In the genomic region with DNA sequence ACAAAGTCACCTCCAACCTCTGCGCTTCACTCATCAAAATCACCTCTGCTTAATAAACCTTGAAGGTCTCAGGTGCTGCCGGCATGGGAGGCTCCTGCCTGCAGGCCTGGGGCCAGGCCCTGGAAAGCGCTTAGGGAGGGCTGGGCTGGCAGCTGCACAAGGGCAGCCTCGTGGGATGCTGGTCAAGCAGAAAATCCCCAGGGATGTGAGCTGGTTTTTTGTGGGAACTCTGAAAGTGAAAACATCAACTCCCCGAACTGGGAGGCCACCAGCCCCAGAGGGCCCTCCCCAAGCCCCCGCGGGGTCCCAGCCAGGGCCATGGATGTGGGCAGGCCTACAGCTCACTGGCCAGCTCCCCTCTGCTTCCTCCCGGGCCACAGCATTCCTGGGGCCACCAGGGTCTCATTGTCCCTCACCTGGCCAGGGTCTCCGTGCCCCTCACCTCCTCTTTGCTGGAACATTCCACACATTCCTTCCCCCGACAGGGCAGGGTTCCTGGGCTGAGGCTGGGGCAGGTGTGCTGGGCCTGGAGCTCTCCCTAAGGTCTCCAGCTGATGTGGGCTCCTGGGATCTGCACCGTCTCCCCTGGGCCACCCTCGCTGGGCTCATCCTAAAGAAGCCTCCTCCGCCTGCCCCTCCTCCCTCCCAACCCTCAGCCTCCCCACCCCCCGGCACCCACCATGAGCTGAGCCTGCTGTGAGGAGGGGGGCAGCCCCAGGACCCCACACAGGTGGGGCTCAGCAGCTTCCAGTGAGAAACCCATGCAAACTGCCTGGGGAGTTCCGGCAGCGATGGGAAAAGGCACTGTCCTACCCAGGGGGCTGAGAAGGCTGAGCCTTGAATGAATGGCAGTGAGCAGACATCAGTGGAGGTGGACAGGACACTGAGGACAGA, we compare ENCODE assay signal across 16 cellular contexts. TPM values are rescaled to one million over a fixed set of nuclear protein-coding genes. Genes with fewer than 3 reads are reported as not detected.
DNase-seq lines count a peak whose midpoint lies in the region; ATAC-seq, FAIRE-seq and TF ChIP-seq lines count a peak whose summit lies in the region.
"Had no signal": no experiment of that assay in that cellular context is flagged by ENCODE, and none has a peak within 500 bp of the region (broad histone marks: within the 10 kb centered on the region; RNA-seq: fewer than 3 reads in every experiment).

No MANE protein-coding gene starts in this region.

- H3K4me3 ChIP-seq in A549 (0 out of 3 replicates have a peak overlapping the region, but pooled peaks have one; percentile 10), fibroblast of the aortic adventitia (ENCODE audit: low read depth, low read length) (no peak overlapping the region)

- peaks cover 23% of the 10 kb centered on the region for H3K4me1 Mint-ChIP-seq in nephron

- no peak for TF ChIP-seq CTCF in A549 (IDR thresholded peaks at IDR 0.05)
- TF ChIP-seq CTCF in fibroblast of the aortic adventitia (IDR thresholded peaks at IDR 0.05; ENCODE audit: insufficient read depth, low read length): no peak
- TF ChIP-seq CTCF in nephron (IDR thresholded peaks at IDR 0.05; ENCODE audit: unreplicated experiment in 3 of 3): no peak

- no peaks in the 10 kb centered on the region for H3K36me3 Mint-ChIP-seq in nephron (ENCODE audit: low read depth)

- POLR2A ChIA-PET in A549 (lab: Yijun Ruan, JAX): interaction anchor here (0.9 kb wide), 1 partner anchor 15 kb away, joined by 3 read pairs; no protein-coding TSS in a partner anchor

- no peaks in the 10 kb centered on the region for H3K9me3 Mint-ChIP-seq in nephron

- H3K4me2 ChIP-seq in A549: peak overlapping the region; percentile 83

- no peak for TF ChIP-seq EP300 in A549 (IDR thresholded peaks at IDR 0.05)

- H3K27ac ChIP-seq in A549: peak overlapping the region; percentile 97 to 100
- H3K27ac ChIP-seq: neutrophil had no signal

- peak; percentile 7 to 9; a peak in 2 of 6 replicates for ATAC-seq in A549
- ATAC-seq in HG03565 (IDR thresholded peaks at IDR 0.05; ENCODE audit: unreplicated experiment): no peak
- no peak for ATAC-seq in GM21515 (IDR thresholded peaks at IDR 0.05; ENCODE audit: unreplicated experiment)

- no peaks in the 10 kb centered on the region for H3K9me3 ChIP-seq in A549
- H3K9me3 ChIP-seq: neutrophil had no signal

- peaks cover 97% of the 10 kb centered on the region for H3K4me1 ChIP-seq in A549

- no peak for FAIRE-seq in A549 (lab: Jason Lieb, UNC)
- FAIRE-seq: astrocyte, G401.6, islet of Langerhans had no signal

- H3K4me3 Mint-ChIP-seq in nephron: no peak overlapping the region

- H3K27me3 Mint-ChIP-seq in nephron (ENCODE audit: low read depth): peaks cover 4% of the 10 kb centered on the region

- TF ChIP-seq RAD21 in A549 (conservative IDR thresholded peaks at IDR 0.05 in 1 of 2, IDR thresholded peaks at IDR 0.05 in 1 of 2): no peak

- DNase-seq in A549 (ENCODE audit: low read depth in 1 of 2, low spot score in 1 of 2) (no peak), M059J (ENCODE audit: low read depth) (peak; percentile 86), fibroblast of the aortic adventitia (ENCODE audit: low read depth) (peak; percentile 63), SW 1271 (lab: John Stamatoyannopoulos, UW) (no peak), NCI-H1092 treated with DMSO at 0.1 percent for 48 hours (lab: John Stamatoyannopoulos, UW) (no peak)
- DNase-seq: activated CD8-positive, alpha-beta memory T cell treated with anti-CD3 and anti-CD28 coated beads, Interleukin-2, amount 50 U/mL, for 48 hours; NCI-H1436 treated with DMSO at 0.1 percent for 48 hours; stimulated activated CD4-positive, alpha-beta T cell treated with anti-CD3 and anti-CD28 coated beads, Interleukin-4, amount 100 ng/mL, for 4 hours; T-helper 9 cell had no signal

- TF ChIP-seq POLR2A in A549 (IDR thresholded peaks at IDR 0.05; ENCODE audit: low read length): no peak

- peak overlapping the region in 2 of 3 experiments; percentile 57 to 65 for H3K27ac Mint-ChIP-seq in nephron

- WGBS in A549 (ENCODE audit: missing lambda C conversion rate): 28% methylated on average over 8 of the region's 16 CpGs

- CTCF ChIA-PET in A549 (lab: Yijun Ruan, JAX): interaction anchor here (0.8 to 3.9 kb wide), 14 partner anchors 12 to 183 kb away, joined by 3 to 20 read pairs (median 4); no protein-coding TSS in a partner anchor

TF ChIP-seq in A549, 52 proteins besides CTCF, POLR2A, EP300 and RAD21:
- no peak for TF ChIP-seq SREBF2 (IDR thresholded peaks at IDR 0.05)
- TF ChIP-seq MAZ (IDR thresholded peaks at IDR 0.05; ENCODE audit: borderline replicate concordance, low read depth, low read length): no peak
- no peak for TF ChIP-seq BHLHE40 (IDR thresholded peaks at IDR 0.05; ENCODE audit: low read depth, low read length)
- TF ChIP-seq ESRRA (IDR thresholded peaks at IDR 0.05; ENCODE audit: borderline replicate concordance, low read length): no peak
- TF ChIP-seq FOXS1 (CRISPR knock-in tag; IDR thresholded peaks at IDR 0.05): no peak
- no peak for TF ChIP-seq CEBPB (IDR thresholded peaks at IDR 0.05)
- no peak for TF ChIP-seq RARB (CRISPR knock-in tag; IDR thresholded peaks at IDR 0.05)
- no peak for TF ChIP-seq ZFP36 (IDR thresholded peaks at IDR 0.05; ENCODE audit: borderline replicate concordance, partially characterized antibody)
- TF ChIP-seq EHMT2 (IDR thresholded peaks at IDR 0.05; ENCODE audit: low read depth): no peak
- no peak for TF ChIP-seq CBX8 (IDR thresholded peaks at IDR 0.05)
- TF ChIP-seq, protein P1, sequence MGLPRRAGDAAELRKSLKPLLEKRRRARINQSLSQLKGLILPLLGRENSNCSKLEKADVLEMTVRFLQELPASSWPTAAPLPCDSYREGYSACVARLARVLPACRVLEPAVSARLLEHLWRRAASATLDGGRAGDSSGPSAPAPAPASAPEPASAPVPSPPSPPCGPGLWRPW (IDR thresholded peaks at IDR 0.05): no peak
- no peak for TF ChIP-seq HOXB13 (CRISPR knock-in tag; IDR thresholded peaks at IDR 0.05; ENCODE audit: low read depth)
- no peak for TF ChIP-seq MAFK (IDR thresholded peaks at IDR 0.05; ENCODE audit: partially characterized antibody)
- TF ChIP-seq, protein P2, sequence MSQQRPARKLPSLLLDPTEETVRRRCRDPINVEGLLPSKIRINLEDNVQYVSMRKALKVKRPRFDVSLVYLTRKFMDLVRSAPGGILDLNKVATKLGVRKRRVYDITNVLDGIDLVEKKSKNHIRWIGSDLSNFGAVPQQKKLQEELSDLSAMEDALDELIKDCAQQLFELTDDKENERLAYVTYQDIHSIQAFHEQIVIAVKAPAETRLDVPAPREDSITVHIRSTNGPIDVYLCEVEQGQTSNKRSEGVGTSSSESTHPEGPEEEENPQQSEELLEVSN (IDR thresholded peaks at IDR 0.05; ENCODE audit: borderline replicate concordance, low read depth): no peak

RNA-seq across cellular contexts. Expression of a gene that starts 36.0 kb away (rescaled TPM):
- polyA plus RNA-seq in A549 (2011; rRNA removed) (10.5 and 10.7 TPM in 2 replicates), A549 (2017; fragmentation: RNase III; extraction: RNeasy Plus Mini Kit Qiagen cat#74134 plus additional on column Dnase treatment) (14.7 to 16.6 TPM (median 16.1 TPM) in 3 replicates)
- 10.3 and 12.3 TPM in 2 replicates for polyA plus RNA-seq in A549 (2012; cell fraction: cytosol; rRNA removed)
- 53.6 and 61.8 TPM in 2 replicates for polyA plus RNA-seq in A549 (2012; cell fraction: nucleus; rRNA removed)
- 6.4 and 11.6 TPM in 2 replicates for polyA minus RNA-seq in A549 (2011; rRNA and poly(A)+ RNA removed)
- total RNA-seq in M059J (2014; rRNA removed; shearing (Covaris generic)): 65.7 and 81.8 TPM in 2 replicates
- total RNA-seq in fibroblast of the aortic adventitia (ENCODE audit: low replicate concordance): 23.8 and 48.6 TPM in 2 replicates

Comparison
In these comparisons a context has a peak if more than half of its experiments do, and no peak if none do; other contexts are left out.
1. ATAC-seq: peak in A549 (2 of 2); none in HG03565 (single experiment) and GM21515 (single experiment).
2. DNase-seq: peak in M059J (single experiment) and fibroblast of the aortic adventitia (single experiment); none in A549 (0 of 2), SW 1271 (0 of 2) and NCI-H1092 treated with DMSO at 0.1 percent for 48 hours (single experiment).